ENCODE assay signal across 23 cellular contexts in the genomic region with DNA sequence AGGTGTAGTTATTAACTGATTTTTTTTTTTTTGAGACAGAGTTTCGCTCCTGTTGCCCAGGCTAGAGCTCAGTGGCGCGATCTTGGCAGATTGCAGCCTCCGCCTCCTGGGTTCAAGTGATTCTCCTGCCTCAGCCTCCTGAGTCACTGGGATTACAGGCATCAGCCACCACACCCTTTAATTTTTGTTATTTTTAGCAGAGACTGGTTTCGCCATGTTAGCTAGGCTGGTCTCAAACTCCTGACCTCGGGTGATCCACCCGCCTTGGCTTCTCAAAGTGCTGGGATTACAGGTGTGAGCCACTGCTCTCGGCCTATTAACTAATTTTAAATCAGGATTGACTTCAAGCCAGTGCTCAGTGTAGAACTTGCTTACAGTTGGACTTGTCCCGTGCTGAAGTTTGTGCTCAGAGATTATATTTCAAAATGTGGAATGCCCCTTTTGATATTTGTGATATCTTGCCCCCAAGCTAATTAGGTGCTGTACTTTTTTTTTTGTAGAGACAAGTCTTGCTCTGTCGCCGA. TPM values are rescaled to one million over a fixed set of nuclear protein-coding genes. Genes with fewer than 3 reads are reported as not detected.
DNase-seq lines count a peak whose midpoint lies in the region; ATAC-seq, FAIRE-seq and TF ChIP-seq lines count a peak whose summit lies in the region.
"Had no signal": no experiment of that assay in that cellular context is flagged by ENCODE, and none has a peak within 500 bp of the region (broad histone marks: within the 10 kb centered on the region; RNA-seq: fewer than 3 reads in every experiment).

No MANE protein-coding gene starts in this region.

- no peaks in the 10 kb centered on the region for H3K9me3 ChIP-seq in mesenchymal stem cell (ENCODE audit: control insufficient read depth, low read length)
- no peaks in the 10 kb centered on the region for H3K9me3 ChIP-seq in WERI-Rb-1 (ENCODE audit: severe bottlenecking)
- H3K9me3 ChIP-seq: body of pancreas, esophagus squamous epithelium, Peyer's patch had no signal

- H4K91ac ChIP-seq in mesenchymal stem cell (ENCODE audit: low read length): no peak overlapping the region

- H3K27ac Mint-ChIP-seq in activated CD4-positive, alpha-beta T cell treated with anti-CD3 and anti-CD28 coated beads, Interleukin-2, amount 10 ng/mL, durations not matched to agents 24 days and 14 days: no peak overlapping the region
- H3K27ac Mint-ChIP-seq in brain: no peak overlapping the region

- H3K9ac ChIP-seq in mesenchymal stem cell (ENCODE audit: low read length): no peak overlapping the region

- no peak overlapping the region for H4K8ac ChIP-seq in mesenchymal stem cell (ENCODE audit: low read length)

- H3K4me1 Mint-ChIP-seq in activated CD4-positive, alpha-beta T cell treated with anti-CD3 and anti-CD28 coated beads, Interleukin-2, amount 10 ng/mL, durations not matched to agents 24 days and 14 days: peaks cover 26% of the 10 kb centered on the region
- peaks cover 75% of the 10 kb centered on the region for H3K4me1 Mint-ChIP-seq in brain

- H3K4me3 Mint-ChIP-seq in activated CD4-positive, alpha-beta T cell treated with anti-CD3 and anti-CD28 coated beads, Interleukin-2, amount 10 ng/mL, durations not matched to agents 24 days and 14 days: no peak overlapping the region
- peak overlapping the region; percentile 30 to 93 (median 64) for H3K4me3 Mint-ChIP-seq in brain

- WGBS in mesenchymal stem cell: 97% methylated on average over 11 of the region's 11 CpGs

- H3K27ac ChIP-seq in mesenchymal stem cell (ENCODE audit: low read length, poor library complexity, severe bottlenecking): no peak overlapping the region
- no peak overlapping the region for H3K27ac ChIP-seq in WERI-Rb-1
- H3K27ac ChIP-seq: 22Rv1, body of pancreas, C4-2B, esophagus squamous epithelium, Peyer's patch, SK-N-MC had no signal

- intact Hi-C loops in activated CD4-positive, alpha-beta T cell treated with anti-CD3 and anti-CD28 coated beads, Interleukin-2, amount 10 ng/mL, durations not matched to agents 24 days and 14 days (cut with micrococcal nuclease): no loop called here

- no peak overlapping the region for H3K4ac ChIP-seq in mesenchymal stem cell (ENCODE audit: low read depth in 1 of 2, low read length in 2 of 2)

- H3K9me3 Mint-ChIP-seq in activated CD4-positive, alpha-beta T cell treated with anti-CD3 and anti-CD28 coated beads, Interleukin-2, amount 10 ng/mL, durations not matched to agents 24 days and 14 days: no peaks in the 10 kb centered on the region
- H3K9me3 Mint-ChIP-seq in brain: peaks cover 4 to 14% (median 10%) of the 10 kb centered on the region in 5 experiments

- H2AK5ac ChIP-seq in mesenchymal stem cell (ENCODE audit: low read length, severe bottlenecking): no peak overlapping the region

- no peak overlapping the region for H3K4me3 ChIP-seq in mesenchymal stem cell (ENCODE audit: insufficient read depth in 1 of 2, low read depth in 1 of 2, low read length in 2 of 2)
- no peak overlapping the region for H3K4me3 ChIP-seq in WERI-Rb-1 (ENCODE audit: low read depth, low read length)
- H3K4me3 ChIP-seq: body of pancreas, esophagus squamous epithelium, Peyer's patch, SK-N-MC had no signal

- H2AFZ ChIP-seq in mesenchymal stem cell (ENCODE audit: low read depth, low read length): no peak overlapping the region

- no peak for ATAC-seq in GM18861 (IDR thresholded peaks at IDR 0.05; ENCODE audit: unreplicated experiment)
- ATAC-seq: body of pancreas, sciatic nerve had no signal

- DNase-seq in activated CD4-positive, alpha-beta T cell treated with anti-CD3 and anti-CD28 coated beads, Interleukin-2, amount 10 ng/mL, durations not matched to agents 24 days and 14 days: peak; percentile 52
- no peak for DNase-seq in activated CD4-positive, alpha-beta T cell treated with anti-CD3 and anti-CD28 coated beads for 1 hour
- DNase-seq in mesenchymal stem cell (no peak), urothelium cell line (ENCODE audit: low spot score) (no peak), NCI-H187 treated with DMSO at 0.1 percent for 48 hours (lab: John Stamatoyannopoulos, UW) (no peak), WERI-Rb-1 (no peak)
- DNase-seq: activated CD4-positive, alpha-beta T cell treated with anti-CD3 and anti-CD28 coated beads, Interleukin-2, amount 50 U/mL, for 1 hour; activated naive CD4-positive, alpha-beta T cell treated with anti-CD3 and anti-CD28 coated beads, Interleukin-2, amount 50 U/mL, for 16 hours; activated T-cell treated with anti-CD3 and anti-CD28 coated beads for 4 hours; body of pancreas; dermis blood vessel endothelial cell; esophagus squamous epithelium; glutamatergic neuron; GOT3; NCI-H1105 treated with DMSO at 0.1 percent for 48 hours; Peyer's patch; stimulated activated CD4-positive, alpha-beta T cell treated with anti-CD3 and anti-CD28 coated beads, Interleukin-2, amount 100 ng/mL, for 24 hours had no signal

- H2BK5ac ChIP-seq in mesenchymal stem cell (ENCODE audit: low read depth, low read length, poor library complexity, severe bottlenecking): peak overlapping the region; percentile 44

- H3K27me3 Mint-ChIP-seq in activated CD4-positive, alpha-beta T cell treated with anti-CD3 and anti-CD28 coated beads, Interleukin-2, amount 10 ng/mL, durations not matched to agents 24 days and 14 days: no peaks in the 10 kb centered on the region
- peaks cover 5% of the 10 kb centered on the region for H3K27me3 Mint-ChIP-seq in brain

- peak overlapping the region; percentile 22 for H3K4me2 ChIP-seq in mesenchymal stem cell (ENCODE audit: low read length, poor library complexity, severe bottlenecking)

- no peak for TF ChIP-seq CTCF in brain (conservative IDR thresholded peaks at IDR 0.05)
- TF ChIP-seq CTCF in WERI-Rb-1 (IDR thresholded peaks at IDR 0.05; ENCODE audit: low read depth, low read length): no peak

- no peak overlapping the region for H2BK120ac ChIP-seq in mesenchymal stem cell (ENCODE audit: low read depth, low read length)

- H3K36me3 ChIP-seq in mesenchymal stem cell (ENCODE audit: control insufficient read depth in 1 of 2, insufficient read depth in 2 of 2, low read depth in 1 of 2, low read length in 2 of 2) (peaks cover 10 to 21% of the 10 kb centered on the region in 2 experiments), WERI-Rb-1 (peaks cover 76% of the 10 kb centered on the region)

- peaks cover 4% of the 10 kb centered on the region for H3K79me1 ChIP-seq in mesenchymal stem cell (replicated peaks; ENCODE audit: low read length, poor library complexity, severe bottlenecking)

- no peak overlapping the region for H3K14ac ChIP-seq in mesenchymal stem cell (ENCODE audit: low read length in 2 of 2)

- H2BK15ac ChIP-seq in mesenchymal stem cell (ENCODE audit: low read depth, poor library complexity, severe bottlenecking): no peak overlapping the region

- H2BK12ac ChIP-seq in mesenchymal stem cell (ENCODE audit: low read length in 2 of 2): no peak overlapping the region

- no peak for FAIRE-seq in urothelium cell line (lab: Jason Lieb, UNC)

- no peaks in the 10 kb centered on the region for H3K27me3 ChIP-seq in mesenchymal stem cell (ENCODE audit: control insufficient read depth in 1 of 2, insufficient read depth in 1 of 2, low read length in 2 of 2)
- no peaks in the 10 kb centered on the region for H3K27me3 ChIP-seq in WERI-Rb-1 (ENCODE audit: insufficient read depth, low read depth, severe bottlenecking)
- H3K27me3 ChIP-seq: body of pancreas, esophagus squamous epithelium, Peyer's patch had no signal

- peaks cover 15% of the 10 kb centered on the region for H3K4me1 ChIP-seq in mesenchymal stem cell (ENCODE audit: control insufficient read depth, insufficient read depth, low read depth, low read length)

- no peak overlapping the region for H3K23ac ChIP-seq in mesenchymal stem cell (ENCODE audit: low read length in 2 of 2)

- H3K18ac ChIP-seq in mesenchymal stem cell (ENCODE audit: low read depth in 1 of 2, low read length in 2 of 2): no peak overlapping the region

- H3K36me3 Mint-ChIP-seq in activated CD4-positive, alpha-beta T cell treated with anti-CD3 and anti-CD28 coated beads, Interleukin-2, amount 10 ng/mL, durations not matched to agents 24 days and 14 days (ENCODE audit: low read depth): peaks cover 48% of the 10 kb centered on the region
- peaks cover 85% of the 10 kb centered on the region for H3K36me3 Mint-ChIP-seq in brain

RNA-seq across cellular contexts. Expression of a gene that starts 6.0 kb away (rescaled TPM):
- total RNA-seq in activated CD4-positive, alpha-beta T cell treated with anti-CD3 and anti-CD28 coated beads, Interleukin-2, amount 10 ng/mL, durations not matched to agents 24 days and 14 days: 23.3 TPM in 2 replicates
- 2.4 TPM for polyA plus RNA-seq in brain (ENCODE audit: insufficient read depth, low read depth, low replicate concordance)
- polyA plus RNA-seq in mesenchymal stem cell (2013, experiment 1 of 2): 27.8 TPM
- 28.9 TPM for polyA plus RNA-seq in mesenchymal stem cell (2013, experiment 2 of 2)

RNA-seq across cellular contexts. Expression of a gene that starts 55.1 kb away (rescaled TPM):
- not detected in 2 replicates for total RNA-seq in activated CD4-positive, alpha-beta T cell treated with anti-CD3 and anti-CD28 coated beads, Interleukin-2, amount 10 ng/mL, durations not matched to agents 24 days and 14 days
- polyA plus RNA-seq in brain (ENCODE audit: insufficient read depth, low read depth, low replicate concordance): 104 TPM
- 119 TPM for polyA plus RNA-seq in mesenchymal stem cell (2013, experiment 1 of 2)
- polyA plus RNA-seq in mesenchymal stem cell (2013, experiment 2 of 2): 118 TPM
